Comparison of ENCODE assay signal across 2 cellular contexts in the genomic region with DNA sequence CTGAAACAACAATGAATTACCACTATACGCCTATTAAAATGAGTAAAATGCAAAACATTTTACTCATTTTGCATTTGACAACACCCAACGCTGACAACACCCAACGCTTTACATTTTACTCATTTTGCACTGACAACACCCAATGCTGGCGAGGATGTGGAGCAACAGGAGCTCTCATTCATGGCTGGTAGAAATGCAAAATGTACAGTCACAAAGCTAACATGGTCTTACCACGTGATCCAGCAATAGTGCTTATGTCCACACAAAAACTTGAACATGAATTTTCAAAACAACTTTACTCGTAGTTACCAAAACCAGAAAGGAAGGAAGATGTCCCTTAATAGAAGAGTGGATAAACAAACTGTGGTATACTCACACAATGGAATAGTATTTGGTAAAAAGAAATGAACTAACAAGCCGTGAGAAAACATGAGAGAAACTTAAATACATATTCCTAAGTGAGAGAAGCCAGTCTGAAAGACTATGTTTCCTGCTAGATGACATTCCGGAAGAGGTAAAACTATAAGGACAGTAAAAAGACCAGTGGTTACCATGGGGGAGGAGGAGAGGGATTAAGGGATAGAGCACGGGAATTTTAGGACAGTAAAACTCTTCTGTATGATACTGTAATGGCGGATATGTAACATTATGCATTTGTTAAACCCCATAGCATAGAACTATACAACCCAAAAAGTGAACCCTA.
A peak's percentile ranks its signal among the peaks of the same experiment; 100 is the strongest.
TF ChIP-seq lines count a peak whose summit lies in the region.

No MANE protein-coding gene starts in this region.

TF ChIP-seq in Ishikawa, 13 proteins besides CTCF, POLR2A, EP300 and RAD21:
- no peak for TF ChIP-seq CEBPB (IDR thresholded peaks at IDR 0.05)
- TF ChIP-seq EGR1 (IDR thresholded peaks at IDR 0.05) = no peak
- no peak for TF ChIP-seq FOXM1 (IDR thresholded peaks at IDR 0.05; ENCODE audit: borderline replicate concordance, low read depth)
- TF ChIP-seq, protein P1, sequence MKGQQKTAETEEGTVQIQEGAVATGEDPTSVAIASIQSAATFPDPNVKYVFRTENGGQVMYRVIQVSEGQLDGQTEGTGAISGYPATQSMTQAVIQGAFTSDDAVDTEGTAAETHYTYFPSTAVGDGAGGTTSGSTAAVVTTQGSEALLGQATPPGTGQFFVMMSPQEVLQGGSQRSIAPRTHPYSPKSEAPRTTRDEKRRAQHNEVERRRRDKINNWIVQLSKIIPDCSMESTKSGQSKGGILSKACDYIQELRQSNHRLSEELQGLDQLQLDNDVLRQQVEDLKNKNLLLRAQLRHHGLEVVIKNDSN (IDR thresholded peaks at IDR 0.05) = 0 out of 2 replicates have a peak, but pooled peaks have one; percentile 8
- TF ChIP-seq, protein P2, sequence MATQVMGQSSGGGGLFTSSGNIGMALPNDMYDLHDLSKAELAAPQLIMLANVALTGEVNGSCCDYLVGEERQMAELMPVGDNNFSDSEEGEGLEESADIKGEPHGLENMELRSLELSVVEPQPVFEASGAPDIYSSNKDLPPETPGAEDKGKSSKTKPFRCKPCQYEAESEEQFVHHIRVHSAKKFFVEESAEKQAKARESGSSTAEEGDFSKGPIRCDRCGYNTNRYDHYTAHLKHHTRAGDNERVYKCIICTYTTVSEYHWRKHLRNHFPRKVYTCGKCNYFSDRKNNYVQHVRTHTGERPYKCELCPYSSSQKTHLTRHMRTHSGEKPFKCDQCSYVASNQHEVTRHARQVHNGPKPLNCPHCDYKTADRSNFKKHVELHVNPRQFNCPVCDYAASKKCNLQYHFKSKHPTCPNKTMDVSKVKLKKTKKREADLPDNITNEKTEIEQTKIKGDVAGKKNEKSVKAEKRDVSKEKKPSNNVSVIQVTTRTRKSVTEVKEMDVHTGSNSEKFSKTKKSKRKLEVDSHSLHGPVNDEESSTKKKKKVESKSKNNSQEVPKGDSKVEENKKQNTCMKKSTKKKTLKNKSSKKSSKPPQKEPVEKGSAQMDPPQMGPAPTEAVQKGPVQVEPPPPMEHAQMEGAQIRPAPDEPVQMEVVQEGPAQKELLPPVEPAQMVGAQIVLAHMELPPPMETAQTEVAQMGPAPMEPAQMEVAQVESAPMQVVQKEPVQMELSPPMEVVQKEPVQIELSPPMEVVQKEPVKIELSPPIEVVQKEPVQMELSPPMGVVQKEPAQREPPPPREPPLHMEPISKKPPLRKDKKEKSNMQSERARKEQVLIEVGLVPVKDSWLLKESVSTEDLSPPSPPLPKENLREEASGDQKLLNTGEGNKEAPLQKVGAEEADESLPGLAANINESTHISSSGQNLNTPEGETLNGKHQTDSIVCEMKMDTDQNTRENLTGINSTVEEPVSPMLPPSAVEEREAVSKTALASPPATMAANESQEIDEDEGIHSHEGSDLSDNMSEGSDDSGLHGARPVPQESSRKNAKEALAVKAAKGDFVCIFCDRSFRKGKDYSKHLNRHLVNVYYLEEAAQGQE (IDR thresholded peaks at IDR 0.05; ENCODE audit: low read depth) = no peak
- TF ChIP-seq TAF1 (IDR thresholded peaks at IDR 0.05; ENCODE audit: low read depth) = no peak
- TF ChIP-seq, protein P3, sequence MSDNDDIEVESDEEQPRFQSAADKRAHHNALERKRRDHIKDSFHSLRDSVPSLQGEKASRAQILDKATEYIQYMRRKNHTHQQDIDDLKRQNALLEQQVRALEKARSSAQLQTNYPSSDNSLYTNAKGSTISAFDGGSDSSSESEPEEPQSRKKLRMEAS (IDR thresholded peaks at IDR 0.05) = no peak
- no peak for TF ChIP-seq TCF12 (IDR thresholded peaks at IDR 0.05; ENCODE audit: low read depth)
TF ChIP-seq in Ishikawa: peak in this region for 1.

TF ChIP-seq in K562, 482 proteins besides CTCF, POLR2A, EP300 and RAD21:
- TF ChIP-seq, protein P4, sequence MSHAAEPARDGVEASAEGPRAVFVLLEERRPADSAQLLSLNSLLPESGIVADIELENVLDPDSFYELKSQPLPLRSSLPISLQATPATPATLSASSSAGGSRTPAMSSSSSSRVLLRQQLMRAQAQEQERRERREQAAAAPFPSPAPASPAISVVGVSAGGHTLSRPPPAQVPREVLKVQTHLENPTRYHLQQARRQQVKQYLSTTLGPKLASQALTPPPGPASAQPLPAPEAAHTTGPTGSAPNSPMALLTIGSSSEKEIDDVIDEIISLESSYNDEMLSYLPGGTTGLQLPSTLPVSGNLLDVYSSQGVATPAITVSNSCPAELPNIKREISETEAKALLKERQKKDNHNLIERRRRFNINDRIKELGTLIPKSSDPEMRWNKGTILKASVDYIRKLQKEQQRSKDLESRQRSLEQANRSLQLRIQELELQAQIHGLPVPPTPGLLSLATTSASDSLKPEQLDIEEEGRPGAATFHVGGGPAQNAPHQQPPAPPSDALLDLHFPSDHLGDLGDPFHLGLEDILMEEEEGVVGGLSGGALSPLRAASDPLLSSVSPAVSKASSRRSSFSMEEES (CRISPR knock-in tag; IDR thresholded peaks at IDR 0.05) = peak; percentile 69
- TF ChIP-seq COPS2 (conservative IDR thresholded peaks at IDR 0.05) (no peak), ZNF79 (CRISPR knock-in tag; IDR thresholded peaks at IDR 0.05; ENCODE audit: low read depth) (no peak), TOE1 (IDR thresholded peaks at IDR 0.05; ENCODE audit: borderline replicate concordance) (0 out of 2 replicates have a peak, but pooled peaks have one; percentile 54), TOE1 (CRISPR knock-in tag; IDR thresholded peaks at IDR 0.05; ENCODE audit: borderline replicate concordance, low read depth) (no peak), RAD51 (IDR thresholded peaks at IDR 0.05; ENCODE audit: borderline replicate concordance, low read depth) (peak; percentile 73)
- TF ChIP-seq, protein P5, sequence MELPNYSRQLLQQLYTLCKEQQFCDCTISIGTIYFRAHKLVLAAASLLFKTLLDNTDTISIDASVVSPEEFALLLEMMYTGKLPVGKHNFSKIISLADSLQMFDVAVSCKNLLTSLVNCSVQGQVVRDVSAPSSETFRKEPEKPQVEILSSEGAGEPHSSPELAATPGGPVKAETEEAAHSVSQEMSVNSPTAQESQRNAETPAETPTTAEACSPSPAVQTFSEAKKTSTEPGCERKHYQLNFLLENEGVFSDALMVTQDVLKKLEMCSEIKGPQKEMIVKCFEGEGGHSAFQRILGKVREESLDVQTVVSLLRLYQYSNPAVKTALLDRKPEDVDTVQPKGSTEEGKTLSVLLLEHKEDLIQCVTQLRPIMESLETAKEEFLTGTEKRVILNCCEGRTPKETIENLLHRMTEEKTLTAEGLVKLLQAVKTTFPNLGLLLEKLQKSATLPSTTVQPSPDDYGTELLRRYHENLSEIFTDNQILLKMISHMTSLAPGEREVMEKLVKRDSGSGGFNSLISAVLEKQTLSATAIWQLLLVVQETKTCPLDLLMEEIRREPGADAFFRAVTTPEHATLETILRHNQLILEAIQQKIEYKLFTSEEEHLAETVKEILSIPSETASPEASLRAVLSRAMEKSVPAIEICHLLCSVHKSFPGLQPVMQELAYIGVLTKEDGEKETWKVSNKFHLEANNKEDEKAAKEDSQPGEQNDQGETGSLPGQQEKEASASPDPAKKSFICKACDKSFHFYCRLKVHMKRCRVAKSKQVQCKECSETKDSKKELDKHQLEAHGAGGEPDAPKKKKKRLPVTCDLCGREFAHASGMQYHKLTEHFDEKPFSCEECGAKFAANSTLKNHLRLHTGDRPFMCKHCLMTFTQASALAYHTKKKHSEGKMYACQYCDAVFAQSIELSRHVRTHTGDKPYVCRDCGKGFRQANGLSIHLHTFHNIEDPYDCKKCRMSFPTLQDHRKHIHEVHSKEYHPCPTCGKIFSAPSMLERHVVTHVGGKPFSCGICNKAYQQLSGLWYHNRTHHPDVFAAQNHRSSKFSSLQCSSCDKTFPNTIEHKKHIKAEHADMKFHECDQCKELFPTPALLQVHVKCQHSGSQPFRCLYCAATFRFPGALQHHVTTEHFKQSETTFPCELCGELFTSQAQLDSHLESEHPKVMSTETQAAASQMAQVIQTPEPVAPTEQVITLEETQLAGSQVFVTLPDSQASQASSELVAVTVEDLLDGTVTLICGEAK (IDR thresholded peaks at IDR 0.05) = peak; percentile 37; the same call in 1 of the 2 replicates
- TF ChIP-seq, protein P5 (CRISPR knock-in tag; IDR thresholded peaks at IDR 0.05) = no peak
- TF ChIP-seq, protein P6, sequence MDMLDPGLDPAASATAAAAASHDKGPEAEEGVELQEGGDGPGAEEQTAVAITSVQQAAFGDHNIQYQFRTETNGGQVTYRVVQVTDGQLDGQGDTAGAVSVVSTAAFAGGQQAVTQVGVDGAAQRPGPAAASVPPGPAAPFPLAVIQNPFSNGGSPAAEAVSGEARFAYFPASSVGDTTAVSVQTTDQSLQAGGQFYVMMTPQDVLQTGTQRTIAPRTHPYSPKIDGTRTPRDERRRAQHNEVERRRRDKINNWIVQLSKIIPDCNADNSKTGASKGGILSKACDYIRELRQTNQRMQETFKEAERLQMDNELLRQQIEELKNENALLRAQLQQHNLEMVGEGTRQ (CRISPR knock-in tag; IDR thresholded peaks at IDR 0.05) = peak; percentile 17; the same call in 1 of the 2 replicates
